ENCODE assay signal across 17 cellular contexts in genomic region chr18:76387608-76388007, GRCh38.
DNase-seq lines count a peak whose midpoint lies in the region; ATAC-seq, FAIRE-seq and TF ChIP-seq lines count a peak whose summit lies in the region.
"Had no signal": no experiment of that assay in that cellular context is flagged by ENCODE, and none has a peak within 500 bp of the region (broad histone marks: within the 10 kb centered on the region; RNA-seq: fewer than 3 reads in every experiment).

No MANE protein-coding gene starts in this region.

- no peak overlapping the region for H3K27ac ChIP-seq in BLaER1
- no peak overlapping the region for H3K27ac ChIP-seq in lower lobe of right lung

- H3K27ac Mint-ChIP-seq in glutamatergic neuron (ENCODE audit: unreplicated experiment) = peak overlapping the region; percentile 57
- H3K27ac Mint-ChIP-seq: B cell; CD8-positive, alpha-beta T cell had no signal

- no peak overlapping the region for H3K4me3 ChIP-seq in BLaER1
- H3K4me3 ChIP-seq in lower lobe of right lung = no peak overlapping the region
- H3K4me3 ChIP-seq: HAP-1 had no signal

- peaks cover 24% of the 10 kb centered on the region for H3K27me3 Mint-ChIP-seq in glutamatergic neuron (ENCODE audit: unreplicated experiment)
- H3K27me3 Mint-ChIP-seq: B cell had no signal

- H3K36me3 ChIP-seq in BLaER1 (peaks cover 56% of the 10 kb centered on the region), lower lobe of right lung (no peaks in the 10 kb centered on the region)
- H3K36me3 ChIP-seq: HAP-1 had no signal

- H3K27me3 ChIP-seq in BLaER1 (no peaks in the 10 kb centered on the region), lower lobe of right lung (ENCODE audit: low read depth) (no peaks in the 10 kb centered on the region)

- H3K9me3 Mint-ChIP-seq in glutamatergic neuron (ENCODE audit: unreplicated experiment) = peaks cover 59% of the 10 kb centered on the region
- H3K9me3 Mint-ChIP-seq: CD8-positive, alpha-beta T cell had no signal

- DNase-seq in D721Med (ENCODE audit: insufficient read length, low spot score) (no peak), glutamatergic neuron (no peak), sciatic nerve (ENCODE audit: low spot score) (peak; percentile 42), lower lobe of right lung (no peak)
- DNase-seq: CD8-positive, alpha-beta T cell; COR-L47; GF-D8; IMR-90; KBM-7 had no signal

- peak; percentile 11 for FAIRE-seq in D721Med (lab: Jason Lieb, UNC)
- FAIRE-seq: A204.1, H1 had no signal

- no peak for ATAC-seq in sciatic nerve
- ATAC-seq in GM21529 (IDR thresholded peaks at IDR 0.05; ENCODE audit: unreplicated experiment) = no peak
- ATAC-seq in HG03196 (IDR thresholded peaks at IDR 0.05; ENCODE audit: unreplicated experiment) = no peak
- ATAC-seq in lower lobe of right lung = no peak
- ATAC-seq: CD8-positive, alpha-beta T cell had no signal

- intact Hi-C loops in sciatic nerve (cut with DNase I) = no loop called here
- intact Hi-C loops in lower lobe of right lung (cut with DNase I) = no loop called here

- TF ChIP-seq CTCF in D721Med (IDR thresholded peaks at IDR 0.05; ENCODE audit: insufficient read depth, missing control alignments) = no peak
- no peak for TF ChIP-seq CTCF in glutamatergic neuron (IDR thresholded peaks at IDR 0.05; ENCODE audit: partially characterized antibody, unreplicated experiment)
- no peak for TF ChIP-seq CTCF in lower lobe of right lung (IDR thresholded peaks at IDR 0.05)

- peaks cover 55% of the 10 kb centered on the region for H3K4me1 ChIP-seq in BLaER1
- peaks cover 11% of the 10 kb centered on the region for H3K4me1 ChIP-seq in lower lobe of right lung

- H3K4me1 Mint-ChIP-seq in glutamatergic neuron (ENCODE audit: low read depth, unreplicated experiment) = peaks cover 55% of the 10 kb centered on the region

- peaks cover 95% of the 10 kb centered on the region for H4K20me1 ChIP-seq in BLaER1

- peaks cover 4% of the 10 kb centered on the region for H3K36me3 Mint-ChIP-seq in glutamatergic neuron (ENCODE audit: unreplicated experiment)
- H3K36me3 Mint-ChIP-seq: CD8-positive, alpha-beta T cell had no signal

- H3K4me2 ChIP-seq in BLaER1 = peak overlapping the region; percentile 73

- H3K9ac ChIP-seq in BLaER1 = no peak overlapping the region

- H3K9me3 ChIP-seq in BLaER1 (peaks cover 15% of the 10 kb centered on the region), lower lobe of right lung (no peaks in the 10 kb centered on the region)
- H3K9me3 ChIP-seq: HAP-1 had no signal

- H3K4me3 Mint-ChIP-seq in glutamatergic neuron (ENCODE audit: unreplicated experiment) = peak overlapping the region; percentile 67
- H3K4me3 Mint-ChIP-seq: B cell, CD14-positive monocyte had no signal
